14 cellular contexts compared by ENCODE assay signal in genomic region chr15:25176991-25177954, GRCh38.
A peak's percentile ranks its signal among the peaks of the same experiment; 100 is the strongest.
DNase-seq lines count a peak whose midpoint lies in the region; ATAC-seq, FAIRE-seq and TF ChIP-seq lines count a peak whose summit lies in the region.
"Had no signal": no experiment of that assay in that cellular context is flagged by ENCODE, and none has a peak within 500 bp of the region (broad histone marks: within the 10 kb centered on the region; RNA-seq: fewer than 3 reads in every experiment).

No MANE protein-coding gene starts in this region.

- no peak for FAIRE-seq in GM12892 (lab: Jason Lieb, UNC)
- FAIRE-seq: G401.6 had no signal

- no peak for TF ChIP-seq CTCF in progenitor cell of endocrine pancreas (IDR thresholded peaks at IDR 0.05; ENCODE audit: unreplicated experiment)

- peaks cover 2% of the 10 kb centered on the region for H3K9me3 ChIP-seq in right cardiac atrium (ENCODE audit: control insufficient read depth, low read length)

- no peak for TF ChIP-seq POLR2A in GM12892 (IDR thresholded peaks at IDR 0.05; ENCODE audit: low read depth, low read length)

- H3K4me1 ChIP-seq in right cardiac atrium (ENCODE audit: control insufficient read depth, insufficient read depth, low read length): no peaks in the 10 kb centered on the region

- WGBS in right cardiac atrium: 84% methylated on average over 21 of the region's 21 CpGs

- no peak overlapping the region for H3K4me3 Mint-ChIP-seq in progenitor cell of endocrine pancreas (ENCODE audit: low read depth)
- no peak overlapping the region for H3K4me3 Mint-ChIP-seq in activated CD4-positive, alpha-beta T cell treated with anti-CD3 and anti-CD28 coated beads for 36 hours
- H3K4me3 Mint-ChIP-seq in activated T-helper 1 cell treated with anti-CD3 and anti-CD28 coated beads, Interleukin-12 subunit alpha, Interleukin-12 subunit beta, Interleukin-2, Interleukin-4 antibody, amounts not matched to agents 30 ng/mL and 10 ng/mL and 1 ng/mL, durations not matched to agents 14 hours and 24 hours and 36 hours: no peak overlapping the region
- H3K4me3 Mint-ChIP-seq: activated naive CD8-positive, alpha-beta T cell treated with anti-CD3 and anti-CD28 coated beads for 36 hours had no signal

- intact Hi-C loops in right cardiac atrium (cut with DNase I): no loop called here
- intact Hi-C loops in activated CD4-positive, alpha-beta T cell treated with anti-CD3 and anti-CD28 coated beads for 36 hours (cut with DNase I, micrococcal nuclease): no loop called here
- intact Hi-C loops in activated T-helper 1 cell treated with anti-CD3 and anti-CD28 coated beads, Interleukin-12 subunit alpha, Interleukin-12 subunit beta, Interleukin-2, Interleukin-4 antibody, amounts not matched to agents 30 ng/mL and 10 ng/mL and 1 ng/mL, durations not matched to agents 14 hours and 24 hours and 36 hours (cut with micrococcal nuclease): no loop called here

- POLR2A ChIA-PET in activated CD4-positive, alpha-beta T cell treated with anti-CD3 and anti-CD28 coated beads for 36 hours (lab: Charles Lee): no interaction called here

- no peak for ATAC-seq in right cardiac atrium
- no peak for ATAC-seq in activated CD4-positive, alpha-beta T cell treated with anti-CD3 and anti-CD28 coated beads for 36 hours

- H3K36me3 Mint-ChIP-seq in progenitor cell of endocrine pancreas (ENCODE audit: insufficient read depth): peaks cover 4% of the 10 kb centered on the region
- H3K36me3 Mint-ChIP-seq in activated CD4-positive, alpha-beta T cell treated with anti-CD3 and anti-CD28 coated beads for 36 hours (ENCODE audit: low read depth): no peaks in the 10 kb centered on the region
- no peaks in the 10 kb centered on the region for H3K36me3 Mint-ChIP-seq in activated T-helper 1 cell treated with anti-CD3 and anti-CD28 coated beads, Interleukin-12 subunit alpha, Interleukin-12 subunit beta, Interleukin-2, Interleukin-4 antibody, amounts not matched to agents 30 ng/mL and 10 ng/mL and 1 ng/mL, durations not matched to agents 14 hours and 24 hours and 36 hours (ENCODE audit: low read depth)

- peaks cover 26% of the 10 kb centered on the region for H3K9me3 Mint-ChIP-seq in progenitor cell of endocrine pancreas (ENCODE audit: low read depth)
- H3K9me3 Mint-ChIP-seq in activated CD4-positive, alpha-beta T cell treated with anti-CD3 and anti-CD28 coated beads for 36 hours (ENCODE audit: low read depth): peaks cover 16% of the 10 kb centered on the region
- H3K9me3 Mint-ChIP-seq in activated T-helper 1 cell treated with anti-CD3 and anti-CD28 coated beads, Interleukin-12 subunit alpha, Interleukin-12 subunit beta, Interleukin-2, Interleukin-4 antibody, amounts not matched to agents 30 ng/mL and 10 ng/mL and 1 ng/mL, durations not matched to agents 14 hours and 24 hours and 36 hours: peaks cover 34% of the 10 kb centered on the region

- CTCF ChIA-PET in activated CD4-positive, alpha-beta T cell treated with anti-CD3 and anti-CD28 coated beads for 36 hours (lab: Charles Lee): interaction anchor here (0.6 kb wide), 1 partner anchor 162 kb away, joined by 3 read pairs; no protein-coding TSS in a partner anchor

- no peak overlapping the region for H3K27ac Mint-ChIP-seq in progenitor cell of endocrine pancreas
- H3K27ac Mint-ChIP-seq in activated CD4-positive, alpha-beta T cell treated with anti-CD3 and anti-CD28 coated beads for 36 hours: no peak overlapping the region
- no peak overlapping the region for H3K27ac Mint-ChIP-seq in activated T-helper 1 cell treated with anti-CD3 and anti-CD28 coated beads, Interleukin-12 subunit alpha, Interleukin-12 subunit beta, Interleukin-2, Interleukin-4 antibody, amounts not matched to agents 30 ng/mL and 10 ng/mL and 1 ng/mL, durations not matched to agents 14 hours and 24 hours and 36 hours
- H3K27ac Mint-ChIP-seq: activated naive CD8-positive, alpha-beta T cell treated with anti-CD3 and anti-CD28 coated beads for 36 hours had no signal

- H3K27ac ChIP-seq in right cardiac atrium (ENCODE audit: low read length): no peak overlapping the region
- H3K27ac ChIP-seq: C4-2B had no signal

- no peaks in the 10 kb centered on the region for H3K27me3 Mint-ChIP-seq in progenitor cell of endocrine pancreas
- no peaks in the 10 kb centered on the region for H3K27me3 Mint-ChIP-seq in activated CD4-positive, alpha-beta T cell treated with anti-CD3 and anti-CD28 coated beads for 36 hours
- H3K27me3 Mint-ChIP-seq in activated T-helper 1 cell treated with anti-CD3 and anti-CD28 coated beads, Interleukin-12 subunit alpha, Interleukin-12 subunit beta, Interleukin-2, Interleukin-4 antibody, amounts not matched to agents 30 ng/mL and 10 ng/mL and 1 ng/mL, durations not matched to agents 14 hours and 24 hours and 36 hours (ENCODE audit: insufficient read depth): no peaks in the 10 kb centered on the region
- H3K27me3 Mint-ChIP-seq: activated naive CD8-positive, alpha-beta T cell treated with anti-CD3 and anti-CD28 coated beads for 36 hours had no signal

- H3K4me3 ChIP-seq in right cardiac atrium (ENCODE audit: low read length): no peak overlapping the region

- DNase-seq in GM12892 (ENCODE audit: insufficient read length) (peak; percentile 16), right cardiac atrium (peak; percentile 4 to 24 (median 12)), progenitor cell of endocrine pancreas (ENCODE audit: low spot score, unreplicated experiment) (peak; percentile 6), NCI-H748 (lab: John Stamatoyannopoulos, UW; ENCODE audit: unreplicated experiment) (no peak), epidermal melanocyte (ENCODE audit: insufficient read length, low spot score) (no peak)
- DNase-seq in activated CD8-positive, alpha-beta memory T cell treated with anti-CD3 and anti-CD28 coated beads, Interleukin-2, amount 50 U/mL, for 4 hours: peak; percentile 3
- no peak for DNase-seq in activated CD4-positive, alpha-beta T cell treated with anti-CD3 and anti-CD28 coated beads for 36 hours
- DNase-seq in activated T-helper 1 cell treated with anti-CD3 and anti-CD28 coated beads, Interleukin-12 subunit alpha, Interleukin-12 subunit beta, Interleukin-2, Interleukin-4 antibody, amounts not matched to agents 30 ng/mL and 10 ng/mL and 1 ng/mL, durations not matched to agents 14 hours and 24 hours and 36 hours (ENCODE audit: low spot score): no peak
- DNase-seq: activated CD4-positive, alpha-beta T cell treated with anti-CD3 and anti-CD28 coated beads for 48 hours; activated naive CD8-positive, alpha-beta T cell treated with anti-CD3 and anti-CD28 coated beads for 36 hours; MM.1S; NCI-H2171 treated with DMSO at 0.1 percent for 48 hours had no signal

- H3K4me1 Mint-ChIP-seq in progenitor cell of endocrine pancreas (ENCODE audit: low read depth): no peaks in the 10 kb centered on the region
- no peaks in the 10 kb centered on the region for H3K4me1 Mint-ChIP-seq in activated CD4-positive, alpha-beta T cell treated with anti-CD3 and anti-CD28 coated beads for 36 hours
- no peaks in the 10 kb centered on the region for H3K4me1 Mint-ChIP-seq in activated T-helper 1 cell treated with anti-CD3 and anti-CD28 coated beads, Interleukin-12 subunit alpha, Interleukin-12 subunit beta, Interleukin-2, Interleukin-4 antibody, amounts not matched to agents 30 ng/mL and 10 ng/mL and 1 ng/mL, durations not matched to agents 14 hours and 24 hours and 36 hours (ENCODE audit: low read depth)
- H3K4me1 Mint-ChIP-seq: activated naive CD8-positive, alpha-beta T cell treated with anti-CD3 and anti-CD28 coated beads for 36 hours had no signal

- H3K27me3 ChIP-seq in right cardiac atrium (ENCODE audit: control insufficient read depth, insufficient read depth): no peaks in the 10 kb centered on the region

Comparison
In these comparisons a context has a peak if more than half of its experiments do, and no peak if none do; other contexts are left out.
1. DNase-seq: peak in GM12892 (single experiment), activated CD8-positive, alpha-beta memory T cell treated with anti-CD3 and anti-CD28 coated beads, Interleukin-2, amount 50 U/mL, for 4 hours (single experiment), right cardiac atrium (3 of 3) and progenitor cell of endocrine pancreas (single experiment); none in NCI-H748 (single experiment), epidermal melanocyte (single experiment), activated CD4-positive, alpha-beta T cell treated with anti-CD3 and anti-CD28 coated beads for 36 hours (single experiment) and activated T-helper 1 cell treated with anti-CD3 and anti-CD28 coated beads, Interleukin-12 subunit alpha, Interleukin-12 subunit beta, Interleukin-2, Interleukin-4 antibody, amounts not matched to agents 30 ng/mL and 10 ng/mL and 1 ng/mL, durations not matched to agents 14 hours and 24 hours and 36 hours (single experiment).